ENCODE assay signal across 1 cellular context in the genomic region with DNA sequence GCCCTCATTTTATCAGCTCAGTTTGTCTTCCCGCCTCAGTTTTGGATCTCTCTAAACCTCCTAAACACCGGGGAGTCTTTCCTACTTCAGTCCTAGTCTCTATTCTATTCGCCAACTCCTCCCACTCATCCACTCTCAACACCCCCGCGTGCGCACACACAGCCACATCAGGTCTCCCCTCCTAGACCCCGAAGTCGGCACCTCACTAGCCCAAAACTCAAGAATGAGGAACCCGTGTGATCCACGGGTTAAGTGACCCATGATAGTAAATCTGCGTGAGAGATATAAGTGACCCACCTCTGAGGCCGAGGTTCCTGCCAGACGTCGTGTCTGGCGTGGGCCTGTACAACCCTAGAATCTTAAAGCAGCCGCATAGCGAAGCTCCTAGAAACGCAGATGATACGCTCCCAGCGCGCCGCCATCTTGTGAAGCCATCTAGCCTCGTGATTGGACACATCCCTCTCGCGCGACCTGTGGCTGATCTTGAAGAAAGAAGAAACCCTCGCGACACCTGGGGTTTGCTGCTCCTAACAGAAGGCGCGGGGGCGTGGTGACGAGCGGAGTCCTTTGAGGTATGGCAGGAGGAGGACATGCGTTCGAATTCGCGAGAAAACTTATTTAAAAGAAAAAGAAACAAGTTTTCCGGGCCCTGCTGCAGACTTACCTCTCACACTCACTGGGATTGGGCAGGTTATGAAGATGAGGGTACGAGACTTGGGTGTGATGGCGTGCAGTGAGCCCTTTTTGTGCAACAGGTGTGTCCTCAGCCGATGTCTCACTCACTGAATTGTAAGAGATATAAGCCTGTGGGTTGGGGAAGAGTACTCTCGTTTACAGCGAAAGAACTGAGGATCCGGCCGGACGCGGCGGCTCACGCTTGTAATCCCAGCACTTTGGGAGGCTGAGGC.
A peak's percentile ranks its signal among the peaks of the same experiment; 100 is the strongest.
TF ChIP-seq lines count a peak whose summit lies in the region.

A gene with protein sequence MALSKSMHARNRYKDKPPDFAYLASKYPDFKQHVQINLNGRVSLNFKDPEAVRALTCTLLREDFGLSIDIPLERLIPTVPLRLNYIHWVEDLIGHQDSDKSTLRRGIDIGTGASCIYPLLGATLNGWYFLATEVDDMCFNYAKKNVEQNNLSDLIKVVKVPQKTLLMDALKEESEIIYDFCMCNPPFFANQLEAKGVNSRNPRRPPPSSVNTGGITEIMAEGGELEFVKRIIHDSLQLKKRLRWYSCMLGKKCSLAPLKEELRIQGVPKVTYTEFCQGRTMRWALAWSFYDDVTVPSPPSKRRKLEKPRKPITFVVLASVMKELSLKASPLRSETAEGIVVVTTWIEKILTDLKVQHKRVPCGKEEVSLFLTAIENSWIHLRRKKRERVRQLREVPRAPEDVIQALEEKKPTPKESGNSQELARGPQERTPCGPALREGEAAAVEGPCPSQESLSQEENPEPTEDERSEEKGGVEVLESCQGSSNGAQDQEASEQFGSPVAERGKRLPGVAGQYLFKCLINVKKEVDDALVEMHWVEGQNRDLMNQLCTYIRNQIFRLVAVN (minus strand): TSS at position 427 of the 908 bp plus-strand sequence. CDS start 9,557 bp downstream, outside the sequence.

TF ChIP-seq in HEK293, 187 proteins besides CTCF, POLR2A, EP300 and RAD21 (continued from another document):
- TF ChIP-seq, protein P1, sequence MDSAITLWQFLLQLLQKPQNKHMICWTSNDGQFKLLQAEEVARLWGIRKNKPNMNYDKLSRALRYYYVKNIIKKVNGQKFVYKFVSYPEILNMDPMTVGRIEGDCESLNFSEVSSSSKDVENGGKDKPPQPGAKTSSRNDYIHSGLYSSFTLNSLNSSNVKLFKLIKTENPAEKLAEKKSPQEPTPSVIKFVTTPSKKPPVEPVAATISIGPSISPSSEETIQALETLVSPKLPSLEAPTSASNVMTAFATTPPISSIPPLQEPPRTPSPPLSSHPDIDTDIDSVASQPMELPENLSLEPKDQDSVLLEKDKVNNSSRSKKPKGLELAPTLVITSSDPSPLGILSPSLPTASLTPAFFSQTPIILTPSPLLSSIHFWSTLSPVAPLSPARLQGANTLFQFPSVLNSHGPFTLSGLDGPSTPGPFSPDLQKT (IDR thresholded peaks at IDR 0.05; ENCODE audit: borderline replicate concordance, low read depth, low read length): no peak
- peak; percentile 100 for TF ChIP-seq SCRT2 (tag by site-specific recombination; IDR thresholded peaks at IDR 0.05)
- no peak for TF ChIP-seq ZNF768 (tag by site-specific recombination; IDR thresholded peaks at IDR 0.05)
- TF ChIP-seq, protein P2, sequence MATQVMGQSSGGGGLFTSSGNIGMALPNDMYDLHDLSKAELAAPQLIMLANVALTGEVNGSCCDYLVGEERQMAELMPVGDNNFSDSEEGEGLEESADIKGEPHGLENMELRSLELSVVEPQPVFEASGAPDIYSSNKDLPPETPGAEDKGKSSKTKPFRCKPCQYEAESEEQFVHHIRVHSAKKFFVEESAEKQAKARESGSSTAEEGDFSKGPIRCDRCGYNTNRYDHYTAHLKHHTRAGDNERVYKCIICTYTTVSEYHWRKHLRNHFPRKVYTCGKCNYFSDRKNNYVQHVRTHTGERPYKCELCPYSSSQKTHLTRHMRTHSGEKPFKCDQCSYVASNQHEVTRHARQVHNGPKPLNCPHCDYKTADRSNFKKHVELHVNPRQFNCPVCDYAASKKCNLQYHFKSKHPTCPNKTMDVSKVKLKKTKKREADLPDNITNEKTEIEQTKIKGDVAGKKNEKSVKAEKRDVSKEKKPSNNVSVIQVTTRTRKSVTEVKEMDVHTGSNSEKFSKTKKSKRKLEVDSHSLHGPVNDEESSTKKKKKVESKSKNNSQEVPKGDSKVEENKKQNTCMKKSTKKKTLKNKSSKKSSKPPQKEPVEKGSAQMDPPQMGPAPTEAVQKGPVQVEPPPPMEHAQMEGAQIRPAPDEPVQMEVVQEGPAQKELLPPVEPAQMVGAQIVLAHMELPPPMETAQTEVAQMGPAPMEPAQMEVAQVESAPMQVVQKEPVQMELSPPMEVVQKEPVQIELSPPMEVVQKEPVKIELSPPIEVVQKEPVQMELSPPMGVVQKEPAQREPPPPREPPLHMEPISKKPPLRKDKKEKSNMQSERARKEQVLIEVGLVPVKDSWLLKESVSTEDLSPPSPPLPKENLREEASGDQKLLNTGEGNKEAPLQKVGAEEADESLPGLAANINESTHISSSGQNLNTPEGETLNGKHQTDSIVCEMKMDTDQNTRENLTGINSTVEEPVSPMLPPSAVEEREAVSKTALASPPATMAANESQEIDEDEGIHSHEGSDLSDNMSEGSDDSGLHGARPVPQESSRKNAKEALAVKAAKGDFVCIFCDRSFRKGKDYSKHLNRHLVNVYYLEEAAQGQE (tag by site-specific recombination; IDR thresholded peaks at IDR 0.05): no peak
- TF ChIP-seq FEZF1 (tag by site-specific recombination; IDR thresholded peaks at IDR 0.05): no peak
- TF ChIP-seq ZNF530 (tag by site-specific recombination; IDR thresholded peaks at IDR 0.05; ENCODE audit: low read depth): no peak
- TF ChIP-seq, protein P3, sequence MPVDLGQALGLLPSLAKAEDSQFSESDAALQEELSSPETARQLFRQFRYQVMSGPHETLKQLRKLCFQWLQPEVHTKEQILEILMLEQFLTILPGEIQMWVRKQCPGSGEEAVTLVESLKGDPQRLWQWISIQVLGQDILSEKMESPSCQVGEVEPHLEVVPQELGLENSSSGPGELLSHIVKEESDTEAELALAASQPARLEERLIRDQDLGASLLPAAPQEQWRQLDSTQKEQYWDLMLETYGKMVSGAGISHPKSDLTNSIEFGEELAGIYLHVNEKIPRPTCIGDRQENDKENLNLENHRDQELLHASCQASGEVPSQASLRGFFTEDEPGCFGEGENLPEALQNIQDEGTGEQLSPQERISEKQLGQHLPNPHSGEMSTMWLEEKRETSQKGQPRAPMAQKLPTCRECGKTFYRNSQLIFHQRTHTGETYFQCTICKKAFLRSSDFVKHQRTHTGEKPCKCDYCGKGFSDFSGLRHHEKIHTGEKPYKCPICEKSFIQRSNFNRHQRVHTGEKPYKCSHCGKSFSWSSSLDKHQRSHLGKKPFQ (tag by site-specific recombination; IDR thresholded peaks at IDR 0.05): no peak
- peak; percentile 69; the same call in 1 of the 2 replicates for TF ChIP-seq SP7 (tag by site-specific recombination; IDR thresholded peaks at IDR 0.05)
- TF ChIP-seq ZNF23 (tag by site-specific recombination; IDR thresholded peaks at IDR 0.05; ENCODE audit: borderline replicate concordance): no peak
- TF ChIP-seq ZNF157 (tag by site-specific recombination; IDR thresholded peaks at IDR 0.05): no peak
- TF ChIP-seq, protein P4, sequence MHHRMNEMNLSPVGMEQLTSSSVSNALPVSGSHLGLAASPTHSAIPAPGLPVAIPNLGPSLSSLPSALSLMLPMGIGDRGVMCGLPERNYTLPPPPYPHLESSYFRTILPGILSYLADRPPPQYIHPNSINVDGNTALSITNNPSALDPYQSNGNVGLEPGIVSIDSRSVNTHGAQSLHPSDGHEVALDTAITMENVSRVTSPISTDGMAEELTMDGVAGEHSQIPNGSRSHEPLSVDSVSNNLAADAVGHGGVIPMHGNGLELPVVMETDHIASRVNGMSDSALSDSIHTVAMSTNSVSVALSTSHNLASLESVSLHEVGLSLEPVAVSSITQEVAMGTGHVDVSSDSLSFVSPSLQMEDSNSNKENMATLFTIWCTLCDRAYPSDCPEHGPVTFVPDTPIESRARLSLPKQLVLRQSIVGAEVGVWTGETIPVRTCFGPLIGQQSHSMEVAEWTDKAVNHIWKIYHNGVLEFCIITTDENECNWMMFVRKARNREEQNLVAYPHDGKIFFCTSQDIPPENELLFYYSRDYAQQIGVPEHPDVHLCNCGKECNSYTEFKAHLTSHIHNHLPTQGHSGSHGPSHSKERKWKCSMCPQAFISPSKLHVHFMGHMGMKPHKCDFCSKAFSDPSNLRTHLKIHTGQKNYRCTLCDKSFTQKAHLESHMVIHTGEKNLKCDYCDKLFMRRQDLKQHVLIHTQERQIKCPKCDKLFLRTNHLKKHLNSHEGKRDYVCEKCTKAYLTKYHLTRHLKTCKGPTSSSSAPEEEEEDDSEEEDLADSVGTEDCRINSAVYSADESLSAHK (tag by site-specific recombination; IDR thresholded peaks at IDR 0.05): 0 out of 2 replicates have a peak, but pooled peaks have one; percentile 8
- TF ChIP-seq, protein P5, sequence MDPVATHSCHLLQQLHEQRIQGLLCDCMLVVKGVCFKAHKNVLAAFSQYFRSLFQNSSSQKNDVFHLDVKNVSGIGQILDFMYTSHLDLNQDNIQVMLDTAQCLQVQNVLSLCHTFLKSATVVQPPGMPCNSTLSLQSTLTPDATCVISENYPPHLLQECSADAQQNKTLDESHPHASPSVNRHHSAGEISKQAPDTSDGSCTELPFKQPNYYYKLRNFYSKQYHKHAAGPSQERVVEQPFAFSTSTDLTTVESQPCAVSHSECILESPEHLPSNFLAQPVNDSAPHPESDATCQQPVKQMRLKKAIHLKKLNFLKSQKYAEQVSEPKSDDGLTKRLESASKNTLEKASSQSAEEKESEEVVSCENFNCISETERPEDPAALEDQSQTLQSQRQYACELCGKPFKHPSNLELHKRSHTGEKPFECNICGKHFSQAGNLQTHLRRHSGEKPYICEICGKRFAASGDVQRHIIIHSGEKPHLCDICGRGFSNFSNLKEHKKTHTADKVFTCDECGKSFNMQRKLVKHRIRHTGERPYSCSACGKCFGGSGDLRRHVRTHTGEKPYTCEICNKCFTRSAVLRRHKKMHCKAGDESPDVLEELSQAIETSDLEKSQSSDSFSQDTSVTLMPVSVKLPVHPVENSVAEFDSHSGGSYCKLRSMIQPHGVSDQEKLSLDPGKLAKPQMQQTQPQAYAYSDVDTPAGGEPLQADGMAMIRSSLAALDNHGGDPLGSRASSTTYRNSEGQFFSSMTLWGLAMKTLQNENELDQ (tag by site-specific recombination; IDR thresholded peaks at IDR 0.05; ENCODE audit: low read depth): no peak
- TF ChIP-seq, protein P6, sequence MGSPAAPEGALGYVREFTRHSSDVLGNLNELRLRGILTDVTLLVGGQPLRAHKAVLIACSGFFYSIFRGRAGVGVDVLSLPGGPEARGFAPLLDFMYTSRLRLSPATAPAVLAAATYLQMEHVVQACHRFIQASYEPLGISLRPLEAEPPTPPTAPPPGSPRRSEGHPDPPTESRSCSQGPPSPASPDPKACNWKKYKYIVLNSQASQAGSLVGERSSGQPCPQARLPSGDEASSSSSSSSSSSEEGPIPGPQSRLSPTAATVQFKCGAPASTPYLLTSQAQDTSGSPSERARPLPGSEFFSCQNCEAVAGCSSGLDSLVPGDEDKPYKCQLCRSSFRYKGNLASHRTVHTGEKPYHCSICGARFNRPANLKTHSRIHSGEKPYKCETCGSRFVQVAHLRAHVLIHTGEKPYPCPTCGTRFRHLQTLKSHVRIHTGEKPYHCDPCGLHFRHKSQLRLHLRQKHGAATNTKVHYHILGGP (tag by site-specific recombination; IDR thresholded peaks at IDR 0.05): no peak
- no peak for TF ChIP-seq GFI1B (tag by site-specific recombination; IDR thresholded peaks at IDR 0.05)
- TF ChIP-seq ZNF571 (tag by site-specific recombination; IDR thresholded peaks at IDR 0.05): no peak
- TF ChIP-seq, protein P7, sequence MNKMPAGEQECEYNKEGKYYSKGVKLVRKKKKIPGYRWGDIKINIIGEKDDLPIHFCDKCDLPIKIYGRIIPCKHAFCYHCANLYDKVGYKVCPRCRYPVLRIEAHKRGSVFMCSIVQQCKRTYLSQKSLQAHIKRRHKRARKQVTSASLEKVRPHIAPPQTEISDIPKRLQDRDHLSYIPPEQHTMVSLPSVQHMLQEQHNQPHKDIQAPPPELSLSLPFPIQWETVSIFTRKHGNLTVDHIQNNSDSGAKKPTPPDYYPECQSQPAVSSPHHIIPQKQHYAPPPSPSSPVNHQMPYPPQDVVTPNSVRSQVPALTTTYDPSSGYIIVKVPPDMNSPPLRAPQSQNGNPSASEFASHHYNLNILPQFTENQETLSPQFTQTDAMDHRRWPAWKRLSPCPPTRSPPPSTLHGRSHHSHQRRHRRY (tag by site-specific recombination; IDR thresholded peaks at IDR 0.05): no peak
